In genomic region chr7:65750511-65751344, GRCh38 we compare ENCODE assay signal across 8 cellular contexts.
DNase-seq lines count a peak whose midpoint lies in the region; ATAC-seq and TF ChIP-seq lines count a peak whose summit lies in the region.

No MANE protein-coding gene starts in this region.

- no peak for TF ChIP-seq CTCF in GM10266 (IDR thresholded peaks at IDR 0.05; ENCODE audit: control insufficient read depth, insufficient read depth, low read depth, missing control alignments)
- TF ChIP-seq CTCF in omental fat pad (IDR thresholded peaks at IDR 0.05), result no peak

- H3K27ac ChIP-seq in temporal lobe (ENCODE audit: low read depth, low read length), result peak overlapping the region; percentile 83

- DNase-seq in GM10266 (ENCODE audit: extremely low spot score) (peak; percentile 95), NCI-H1048 (lab: John Stamatoyannopoulos, UW) (peak; percentile 82), SK-N-DZ (ENCODE audit: low spot score) (peak; percentile 88), globus pallidus (ENCODE audit: low spot score) (peak; percentile 91), omental fat pad (ENCODE audit: low spot score) (peak; percentile 62)
- DNase-seq in activated naive CD4-positive, alpha-beta T cell treated with anti-CD3 and anti-CD28 coated beads, Interleukin-2, amount 50 U/mL, for 16 hours, result peak; percentile 90

- ATAC-seq in HG02610 (IDR thresholded peaks at IDR 0.05; ENCODE audit: unreplicated experiment) (peak; percentile 100), omental fat pad (ENCODE audit: low FRiP score) (peak; percentile 99)

Comparison
In these comparisons a context has a peak if more than half of its experiments do, and no peak if none do; other contexts are left out.
1. Peak in every context shown above with its lines: DNase-seq, ATAC-seq and H3K27ac ChIP-seq.